ENCODE assay signal across 8 cellular contexts in genomic region chr12:120116443-120116791, GRCh38. TPM values are rescaled to one million over a fixed set of nuclear protein-coding genes. Genes with fewer than 3 reads are reported as not detected.
DNase-seq lines count a peak whose midpoint lies in the region; ATAC-seq and TF ChIP-seq lines count a peak whose summit lies in the region.

RAB35 (minus strand) TSS chr12:120116753; CDS start chr12:120116650, 103 bp downstream.

- intact Hi-C loops in CD4-positive, alpha-beta memory T cell (cut with micrococcal nuclease), result loop anchor here (1.0 to 5.0 kb wide), 3 partner anchors 29 to 1739 kb away; partner anchors contain the start of genes RPLP0 and SUDS3
- intact Hi-C loops in lower leg skin (cut with DNase I; ENCODE audit: low total_unique reads) (no loop called here), tibial artery (cut with DNase I; ENCODE audit: low total_unique reads) (loop anchor here (2.0 kb wide), 1 partner anchor 30 kb away; no protein-coding TSS in a partner anchor)

- peaks cover 56 to 88% (median 74%) of the 10 kb centered on the region in 4 donors for H3K4me1 Mint-ChIP-seq in CD4-positive, alpha-beta memory T cell

- no peak for TF ChIP-seq CTCF in cardiac fibroblast (IDR thresholded peaks at IDR 0.05; ENCODE audit: low read depth, low read length)
- TF ChIP-seq CTCF in lower leg skin (IDR thresholded peaks at IDR 0.05), result no peak
- TF ChIP-seq CTCF in tibial artery (IDR thresholded peaks at IDR 0.05), result no peak

- POLR2A ChIA-PET in CD4-positive, alpha-beta memory T cell (lab: Charles Lee; ENCODE audit: partially characterized antibody), result interaction anchor here (0.7 to 5.1 kb wide), 22 partner anchors 8 to 175 kb away, joined by 3 to 52 read pairs (median 6); partner anchors contain the start of genes BICDL1, GCN1, PXN and RNU4-1

- DNase-seq in CD4-positive, alpha-beta memory T cell, result no peak
- no peak for DNase-seq in HT-29 (ENCODE audit: low spot score)
- DNase-seq in cardiac fibroblast (ENCODE audit: low read depth in 2 of 2), result no peak
- no peak for DNase-seq in lower leg skin (ENCODE audit: low spot score in 2 of 2)
- no peak for DNase-seq in tibial artery
- DNase-seq in NCI-H1694 (lab: John Stamatoyannopoulos, UW), result no peak
- DNase-seq in effector CD8-positive, alpha-beta T cell (lab: John Stamatoyannopoulos, UW), result no peak

- peak within 1 kb of the TSS; percentile 83 for H3K27ac ChIP-seq in CD4-positive, alpha-beta memory T cell (ENCODE audit: low read depth, low read length)
- peak within 1 kb of the TSS; percentile 85 to 93 for H3K27ac ChIP-seq in tibial artery

- H3K4me1 ChIP-seq in CD4-positive, alpha-beta memory T cell (ENCODE audit: insufficient read depth, low read length), result peaks cover 84% of the 10 kb centered on the region
- H3K4me1 ChIP-seq in tibial artery, result peaks cover 0 to 48% (median 25%) of the 10 kb centered on the region in 4 donors

- no peak for ATAC-seq in GM18867 (IDR thresholded peaks at IDR 0.05; ENCODE audit: unreplicated experiment)

- no peaks in the 10 kb centered on the region for H3K27me3 ChIP-seq in CD4-positive, alpha-beta memory T cell (ENCODE audit: insufficient read depth, low read length)
- no peaks in the 10 kb centered on the region for H3K27me3 ChIP-seq in tibial artery

- peak within 1 kb of the TSS; percentile 85 to 99 (median 95) for H3K27ac Mint-ChIP-seq in CD4-positive, alpha-beta memory T cell

- H3K4me3 ChIP-seq in CD4-positive, alpha-beta memory T cell (ENCODE audit: low read length in 2 of 2), result peak within 1 kb of the TSS; percentile 75 to 89
- H3K4me3 ChIP-seq in cardiac fibroblast (replicated peaks in 1 of 2; ENCODE audit: low read depth in 2 of 2, low read length in 2 of 2) (peak within 1 kb of the TSS; percentile 88 to 96), lower leg skin (ENCODE audit: low read depth, poor library complexity, severe bottlenecking) (peak within 1 kb of the TSS; percentile 71), tibial artery (peak within 1 kb of the TSS; percentile 71 to 87)

- TF ChIP-seq POLR2A in lower leg skin (IDR thresholded peaks at IDR 0.05), result no peak

- H3K4me3 Mint-ChIP-seq in CD4-positive, alpha-beta memory T cell, result peak within 1 kb of the TSS; percentile 93 to 98 (median 97)

- CTCF ChIA-PET in CD4-positive, alpha-beta memory T cell (lab: Charles Lee; ENCODE audit: partially characterized antibody), result interaction anchor here (0.9 to 2.5 kb wide), 4 partner anchors 10 to 149 kb away, joined by 3 to 11 read pairs (median 4); partner anchors contain the start of gene PXN

- peaks cover 0 to 3% (median 0%) of the 10 kb centered on the region in 8 donors for H3K9me3 Mint-ChIP-seq in CD4-positive, alpha-beta memory T cell

- peaks cover 16 to 32% of the 10 kb centered on the region in 2 donors for H3K36me3 Mint-ChIP-seq in CD4-positive, alpha-beta memory T cell

- peaks cover 5% of the 10 kb centered on the region for H3K36me3 ChIP-seq in CD4-positive, alpha-beta memory T cell (ENCODE audit: insufficient read depth, low read length)
- H3K36me3 ChIP-seq in tibial artery, result no peaks in the 10 kb centered on the region

- H3K9me3 ChIP-seq in CD4-positive, alpha-beta memory T cell (ENCODE audit: control insufficient read depth in 1 of 2, low read length in 2 of 2), result no peaks in the 10 kb centered on the region
- no peaks in the 10 kb centered on the region for H3K9me3 ChIP-seq in tibial artery

- WGBS in lower leg skin, 2 donors, result 0% methylated on average over 6 of the region's 49 CpGs; no CpG with 5 or more reads in 1 of the 2 donors

- H3K27me3 Mint-ChIP-seq in CD4-positive, alpha-beta memory T cell, result no peaks in the 10 kb centered on the region

RNA-seq across cellular contexts. Expression of gene RAB35, which starts in this region (rescaled TPM):
- total RNA-seq in CD4-positive, alpha-beta memory T cell, result 10 to 100 TPM; 66.2 to 71.3 TPM
- 10 to 100 TPM; 12.4 to 24.7 TPM for polyA plus RNA-seq in CD4-positive, alpha-beta memory T cell
- 46.1 and 53.4 TPM in 2 replicates for total RNA-seq in HT-29 (2014; rRNA removed; shearing (Covaris generic))
- total RNA-seq in lower leg skin, result 10 to 100 TPM; 31.5 to 39.5 (median 33.8) TPM
